Comparison of ENCODE assay signal across 8 cellular contexts in genomic region chr12:7645395-7646177, GRCh38. TPM values are rescaled to one million over a fixed set of nuclear protein-coding genes. Genes with fewer than 3 reads are reported as not detected.
DNase-seq lines count a peak whose midpoint lies in the region; TF ChIP-seq lines count a peak whose summit lies in the region.

No MANE protein-coding gene starts in this region.

- H4K8ac ChIP-seq in mesendoderm (ENCODE audit: low read depth, low read length), result no peak overlapping the region

- H3K27me3 ChIP-seq in BLaER1 (peaks cover 7% of the 10 kb centered on the region; the same call in 1 of the 2 replicates), mesendoderm (ENCODE audit: insufficient read depth, low read length, poor library complexity) (no peaks in the 10 kb centered on the region)

- TF ChIP-seq CTCF in GM12864 (IDR thresholded peaks at IDR 0.05; ENCODE audit: low read depth, low read length, missing control alignments) (peak; percentile 83), choroid plexus epithelial cell (conservative IDR thresholded peaks at IDR 0.05; ENCODE audit: low read depth, low read length) (peak; percentile 77)

- no peaks in the 10 kb centered on the region for H3K9me3 ChIP-seq in BLaER1

- no peaks in the 10 kb centered on the region for H3K79me2 ChIP-seq in mesendoderm (ENCODE audit: control insufficient read depth, insufficient read depth, low read length)

- H3K4me2 ChIP-seq in BLaER1, result peak overlapping the region; percentile 42
- H3K4me2 ChIP-seq in mesendoderm (ENCODE audit: low read length), result no peak overlapping the region

- peak overlapping the region; percentile 62 for H3K56ac ChIP-seq in mesendoderm (ENCODE audit: low read length)

- no peak overlapping the region for H2AK5ac ChIP-seq in mesendoderm (ENCODE audit: low read length)

- H3K27ac ChIP-seq in BLaER1 (no peak overlapping the region), mesendoderm (ENCODE audit: low read depth, low read length) (no peak overlapping the region)

- H3K4me3 ChIP-seq in BLaER1, result no peak overlapping the region
- no peak overlapping the region for H3K4me3 ChIP-seq in GM12864 (ENCODE audit: low read depth, low read length)
- H3K4me3 ChIP-seq in choroid plexus epithelial cell (ENCODE audit: low read depth, low read length), result no peak overlapping the region
- no peak overlapping the region for H3K4me3 ChIP-seq in mesendoderm (ENCODE audit: low read length)

- H4K5ac ChIP-seq in mesendoderm (ENCODE audit: low read length), result no peak overlapping the region

- H2BK5ac ChIP-seq in mesendoderm (ENCODE audit: low read length), result no peak overlapping the region

- no peak overlapping the region for H3K9ac ChIP-seq in BLaER1
- H3K9ac ChIP-seq in mesendoderm (ENCODE audit: low read length), result no peak overlapping the region

- DNase-seq in GM12864 (ENCODE audit: low read depth) (no peak), NCI-H526 (lab: John Stamatoyannopoulos, UW) (peak; percentile 90 to 91), choroid plexus epithelial cell (ENCODE audit: low read depth) (peak; percentile 59), mesendoderm (peak; percentile 65), GDM1 (lab: John Stamatoyannopoulos, UW) (no peak), NCI-H2081 treated with DMSO at 0.1 percent for 48 hours (lab: John Stamatoyannopoulos, UW) (no peak)
- DNase-seq in activated CD4-positive, CD25-positive, alpha-beta regulatory T cell (lab: John Stamatoyannopoulos, UW), result no peak

- H3K23ac ChIP-seq in mesendoderm (ENCODE audit: low read length), result no peak overlapping the region

- no peak overlapping the region for H2BK120ac ChIP-seq in mesendoderm (ENCODE audit: low read depth, low read length)

- H2BK15ac ChIP-seq in mesendoderm (replicated peaks; ENCODE audit: low read depth), result no peak overlapping the region

- H3K36me3 ChIP-seq in BLaER1 (no peaks in the 10 kb centered on the region), mesendoderm (ENCODE audit: control insufficient read depth, insufficient read depth, low read length) (no peaks in the 10 kb centered on the region)

- no peaks in the 10 kb centered on the region for H4K20me1 ChIP-seq in BLaER1

- H3K4ac ChIP-seq in mesendoderm (ENCODE audit: low read depth, low read length), result no peak overlapping the region

- H3K79me1 ChIP-seq in mesendoderm (ENCODE audit: low read length), result no peaks in the 10 kb centered on the region

- no peak overlapping the region for H3K18ac ChIP-seq in mesendoderm (ENCODE audit: low read length)

- H3K4me1 ChIP-seq in BLaER1 (peaks cover 10% of the 10 kb centered on the region), mesendoderm (ENCODE audit: control insufficient read depth, low read depth, low read length) (peaks cover 6% of the 10 kb centered on the region)

- no CpG with 5 or more reads among the region's 8 CpGs for WGBS in mesendoderm (ENCODE audit: extremely low coverage, insufficient coverage, low lambda C conversion rate)

RNA-seq across cellular contexts. Expression of gene APOBEC1, which starts 20.1 kb away (rescaled TPM):
- polyA plus RNA-seq in mesendoderm (2013, experiment 1 of 2), result not detected
- polyA plus RNA-seq in mesendoderm (2013, experiment 2 of 2), result not detected

RNA-seq across cellular contexts. Expression of gene GDF3, which starts 50.0 kb away (rescaled TPM):
- 214 TPM for polyA plus RNA-seq in mesendoderm (2013, experiment 1 of 2)
- 215 TPM for polyA plus RNA-seq in mesendoderm (2013, experiment 2 of 2)

Comparison
In these comparisons a context has a peak if more than half of its experiments do, and no peak if none do; other contexts are left out.
1. DNase-seq: peak in NCI-H526 (2 of 2), choroid plexus epithelial cell (single experiment) and mesendoderm (single experiment); none in GM12864 (single experiment), activated CD4-positive, CD25-positive, alpha-beta regulatory T cell (0 of 4), GDM1 (single experiment) and NCI-H2081 treated with DMSO at 0.1 percent for 48 hours (single experiment).